Comparison of ENCODE assay signal across 7 cellular contexts in genomic region chr20:60788070-60788469, GRCh38.
"Had no signal": no experiment of that assay in that cellular context is flagged by ENCODE, and none has a peak within 500 bp of the region (broad histone marks: within the 10 kb centered on the region; RNA-seq: fewer than 3 reads in every experiment).

No MANE protein-coding gene starts in this region.

- H3K4me2 ChIP-seq: KMS-11 had no signal

- H3K9ac ChIP-seq: KMS-11 had no signal

- H3K4me3 ChIP-seq: K562 had no signal

- ATAC-seq: HepG2, K562 had no signal

- DNase-seq: IMR-90, KBM-7, KG1 had no signal

- H3K27ac ChIP-seq: HL-60, KMS-11 had no signal
